In genomic region chr17:50045154-50045553, GRCh38 we compare ENCODE assay signal across 1 cellular context.
TF ChIP-seq lines count a peak whose summit lies in the region.

No MANE protein-coding gene starts in this region.

TF ChIP-seq in HEK293T, 16 proteins besides CTCF, POLR2A, EP300 and RAD21:
- TF ChIP-seq NFRKB (IDR thresholded peaks at IDR 0.05) (no peak), HDGF (IDR thresholded peaks at IDR 0.05; ENCODE audit: borderline replicate concordance) (no peak), SUZ12 (IDR thresholded peaks at IDR 0.05) (no peak), SP1 (IDR thresholded peaks at IDR 0.05) (no peak), ARNT (IDR thresholded peaks at IDR 0.05) (no peak), CTBP1 (IDR thresholded peaks at IDR 0.05; ENCODE audit: borderline replicate concordance) (no peak), BHLHE40 (IDR thresholded peaks at IDR 0.05; ENCODE audit: borderline replicate concordance) (no peak), ELF4 (IDR thresholded peaks at IDR 0.05) (no peak), TARDBP (IDR thresholded peaks at IDR 0.05) (no peak), FOXK2 (IDR thresholded peaks at IDR 0.05) (no peak), L3MBTL2 (conservative IDR thresholded peaks at IDR 0.05) (no peak), PKNOX1 (IDR thresholded peaks at IDR 0.05) (no peak), ZNF384 (IDR thresholded peaks at IDR 0.05) (no peak), LEF1 (IDR thresholded peaks at IDR 0.05; ENCODE audit: borderline replicate concordance) (no peak), FOXM1 (IDR thresholded peaks at IDR 0.05; ENCODE audit: borderline replicate concordance) (no peak)
